In the genomic region with DNA sequence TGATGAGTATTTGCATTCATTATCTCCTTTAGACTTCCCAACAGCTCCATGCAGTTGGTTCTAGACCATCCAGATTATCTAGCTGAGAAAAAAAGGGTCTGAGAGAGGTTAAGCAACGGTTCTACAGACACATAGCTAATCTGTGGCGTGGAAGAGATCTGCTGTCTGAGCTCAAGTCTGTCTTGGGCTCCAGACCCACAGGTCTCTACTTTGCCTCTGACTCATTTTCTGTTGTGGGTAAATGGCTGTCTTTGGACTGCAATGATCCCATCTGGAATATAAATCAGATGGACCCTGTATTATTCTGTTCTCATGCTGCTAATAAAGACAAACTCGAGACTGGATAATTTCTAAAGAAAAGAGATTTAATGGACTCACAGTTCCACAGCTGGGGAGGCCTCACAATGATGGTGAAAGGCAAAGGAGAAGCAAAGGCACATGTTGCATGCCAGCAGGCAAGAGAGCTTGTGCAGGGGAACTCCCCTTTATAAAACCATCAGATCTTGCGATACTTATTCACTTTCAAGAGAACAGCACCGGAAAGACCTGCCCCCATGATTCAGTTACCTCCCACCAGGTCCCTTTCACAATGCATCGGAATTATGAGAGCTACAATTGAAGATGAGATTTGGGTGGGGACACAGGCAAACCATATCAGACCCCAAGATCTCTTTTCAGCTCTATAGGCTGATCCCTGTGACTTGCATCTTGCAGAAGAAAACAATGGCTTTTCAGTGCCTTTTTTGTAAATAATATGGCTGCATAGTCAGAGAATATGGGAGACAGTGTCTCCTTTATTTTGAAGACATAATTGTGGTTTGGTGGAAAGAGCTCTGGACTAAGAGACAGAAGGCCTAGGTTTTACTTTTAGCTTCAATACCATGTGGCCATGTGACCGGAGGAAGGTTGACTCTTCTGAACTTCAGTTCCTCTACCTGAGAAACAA, we compare ENCODE assay signal across 15 cellular contexts. TPM values are rescaled to one million over a fixed set of nuclear protein-coding genes. Genes with fewer than 3 reads are reported as not detected.
DNase-seq lines count a peak whose midpoint lies in the region; ATAC-seq and TF ChIP-seq lines count a peak whose summit lies in the region.
"Had no signal": no experiment of that assay in that cellular context is flagged by ENCODE, and none has a peak within 500 bp of the region (broad histone marks: within the 10 kb centered on the region; RNA-seq: fewer than 3 reads in every experiment).

No MANE protein-coding gene starts in this region.

- H3K4me1 ChIP-seq in lower lobe of right lung = no peaks in the 10 kb centered on the region

- H3K27me3 ChIP-seq in lower lobe of right lung (ENCODE audit: low read depth) = no peaks in the 10 kb centered on the region
- H3K27me3 ChIP-seq: dorsolateral prefrontal cortex had no signal

- no peaks in the 10 kb centered on the region for H3K36me3 ChIP-seq in lower lobe of right lung

- DNase-seq in SK-MEL-5 (ENCODE audit: low read depth, low spot score) (peak; percentile 79), amniotic epithelial cell (ENCODE audit: low read depth) (peak; percentile 46), lower lobe of right lung (no peak), hepatic stellate cell (ENCODE audit: low spot score) (no peak)
- peak; percentile 28 to 51 for DNase-seq in activated CD4-positive, alpha-beta T cell treated with anti-CD3 and anti-CD28 coated beads, Interleukin-2, amount 50 U/mL, for 48 hours
- DNase-seq in stimulated activated CD4-positive, alpha-beta T cell treated with anti-CD3 and anti-CD28 coated beads, Interleukin-4, amount 100 ng/mL, for 24 hours = peak; percentile 55
- DNase-seq: dorsolateral prefrontal cortex; head of caudate nucleus; NCI-H1092; NK-92 treated with Interleukin-12 subunit alpha and Interleukin-12 subunit beta, amount 100 ng/mL, for 24 hours; right cardiac atrium had no signal

- H3K4me3 ChIP-seq in lower lobe of right lung = no peak overlapping the region
- H3K4me3 ChIP-seq: dorsolateral prefrontal cortex, GM12878, K562 had no signal

- intact Hi-C loops in lower lobe of right lung (cut with DNase I) = no loop called here

- in situ Hi-C loops in SK-MEL-5 (cut with HindIII; ENCODE audit: low pct_unique_long_range_greater_than_20kb, low sequenced_read_pairs) = loop anchor here (10.0 kb wide), 1 partner anchor 61 kb away; no protein-coding TSS in a partner anchor

- no peak for ATAC-seq in lower lobe of right lung
- ATAC-seq in HG02678 (IDR thresholded peaks at IDR 0.05; ENCODE audit: unreplicated experiment) = no peak
- ATAC-seq in GM18907 (IDR thresholded peaks at IDR 0.05; ENCODE audit: unreplicated experiment) = no peak
- ATAC-seq: GM12878, K562, right cardiac atrium had no signal

- H3K9me3 ChIP-seq in lower lobe of right lung = no peaks in the 10 kb centered on the region

- no peak overlapping the region for H3K27ac ChIP-seq in lower lobe of right lung

- TF ChIP-seq CTCF in lower lobe of right lung (IDR thresholded peaks at IDR 0.05) = no peak

RNA-seq across cellular contexts. Expression of a gene that starts 24.7 kb away (rescaled TPM):
- total RNA-seq in SK-MEL-5 (2014; rRNA removed; shearing (Covaris generic)) = 6.3 and 7.0 TPM in 2 replicates
- 16.6 and 24.5 TPM in 2 replicates for polyA plus RNA-seq in SK-MEL-5 (2015; cell fraction: cytosol; rRNA removed)
- polyA plus RNA-seq in SK-MEL-5 (2015; cell fraction: nucleus; rRNA removed) = 21.2 and 24.3 TPM in 2 replicates
- 7.3 TPM for total RNA-seq in lower lobe of right lung
- polyA plus RNA-seq: K562 had no signal

Comparison
In these comparisons a context has a peak if more than half of its experiments do, and no peak if none do; other contexts are left out.
1. DNase-seq: peak in SK-MEL-5 (single experiment), activated CD4-positive, alpha-beta T cell treated with anti-CD3 and anti-CD28 coated beads, Interleukin-2, amount 50 U/mL, for 48 hours (2 of 2), amniotic epithelial cell (single experiment) and stimulated activated CD4-positive, alpha-beta T cell treated with anti-CD3 and anti-CD28 coated beads, Interleukin-4, amount 100 ng/mL, for 24 hours (single experiment); none in lower lobe of right lung (single experiment) and hepatic stellate cell (single experiment).